ENCODE assay signal across 1 cellular context in genomic region chr9:111962021-111962420, GRCh38.
TF ChIP-seq lines count a peak whose summit lies in the region.

No MANE protein-coding gene starts in this region.

TF ChIP-seq in IMR-90, 13 proteins besides CTCF, POLR2A, EP300 and RAD21:
- TF ChIP-seq RFX5 (IDR thresholded peaks at IDR 0.05; ENCODE audit: low read depth, low read length) (no peak), ELK1 (IDR thresholded peaks at IDR 0.05; ENCODE audit: borderline replicate concordance, low read depth, low read length) (no peak), CHD1 (IDR thresholded peaks at IDR 0.05; ENCODE audit: low read depth, low read length) (no peak), MAZ (IDR thresholded peaks at IDR 0.05; ENCODE audit: borderline replicate concordance, low read depth, low read length) (no peak), NFE2L2 (IDR thresholded peaks at IDR 0.05; ENCODE audit: low read depth, low read length) (no peak), CEBPB (IDR thresholded peaks at IDR 0.05; ENCODE audit: low read depth, low read length) (no peak), SMC3 (IDR thresholded peaks at IDR 0.05; ENCODE audit: low read depth, low read length) (no peak), BHLHE40 (IDR thresholded peaks at IDR 0.05; ENCODE audit: low read depth, low read length) (no peak), MXI1 (IDR thresholded peaks at IDR 0.05; ENCODE audit: borderline replicate concordance, low read depth, low read length) (no peak), FOS (IDR thresholded peaks at IDR 0.05; ENCODE audit: low read depth, low read length) (no peak), RCOR1 (IDR thresholded peaks at IDR 0.05; ENCODE audit: insufficient replicate concordance, low read length) (no peak), MAFK (IDR thresholded peaks at IDR 0.05; ENCODE audit: low read depth, low read length) (no peak), USF2 (IDR thresholded peaks at IDR 0.05; ENCODE audit: low read depth, low read length) (no peak)
TF ChIP-seq in IMR-90: peak in this region for 0.
